In the genomic region with DNA sequence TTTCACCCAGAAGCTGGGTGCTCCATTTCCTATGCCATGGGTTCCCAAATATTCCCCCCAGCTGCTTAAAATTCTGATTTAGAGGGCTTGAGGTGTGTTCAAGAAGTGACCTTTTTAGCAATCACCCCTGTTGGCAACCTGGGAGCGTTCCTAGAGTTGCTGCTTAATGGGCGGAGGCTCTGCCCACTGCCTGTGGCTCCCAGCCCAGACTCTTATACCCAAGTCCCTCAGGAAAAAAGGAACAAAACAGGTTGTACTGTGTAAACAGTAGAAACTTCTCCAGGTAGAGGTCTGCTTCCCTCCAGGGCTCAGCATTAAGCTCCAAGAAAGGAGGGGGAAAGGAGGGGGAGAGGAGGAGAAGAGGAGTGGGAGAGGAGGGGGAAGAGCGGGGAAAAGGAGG, we compare ENCODE assay signal across 31 cellular contexts. TPM values are rescaled to one million over a fixed set of nuclear protein-coding genes. Genes with fewer than 3 reads are reported as not detected.
DNase-seq lines count a peak whose midpoint lies in the region; ATAC-seq and TF ChIP-seq lines count a peak whose summit lies in the region.
"Had no signal": no experiment of that assay in that cellular context is flagged by ENCODE, and none has a peak within 500 bp of the region (broad histone marks: within the 10 kb centered on the region; RNA-seq: fewer than 3 reads in every experiment).

No MANE protein-coding gene starts in this region.

- TF ChIP-seq POLR2A in breast epithelium (IDR thresholded peaks at IDR 0.05) = no peak

- no peaks in the 10 kb centered on the region for H4K20me1 ChIP-seq in mammary epithelial cell (ENCODE audit: insufficient read depth, low read length)

- H3K79me2 ChIP-seq in mammary epithelial cell (ENCODE audit: insufficient read depth, low read length) = no peaks in the 10 kb centered on the region

- TF ChIP-seq CTCF in breast epithelium (IDR thresholded peaks at IDR 0.05) (no peak), mammary epithelial cell (conservative IDR thresholded peaks at IDR 0.05 in 1 of 2, IDR thresholded peaks at IDR 0.05 in 1 of 2; ENCODE audit: extremely low read depth in 1 of 2, insufficient read depth in 1 of 2, low read depth in 1 of 2, low read length in 2 of 2) (no peak), brain microvascular endothelial cell (IDR thresholded peaks at IDR 0.05; ENCODE audit: low read depth, low read length, missing control alignments) (no peak)

- H3K4me2 ChIP-seq in mammary epithelial cell (ENCODE audit: insufficient read depth, low read depth, low read length) = no peak overlapping the region

- dilution Hi-C loops in mammary epithelial cell (cut with HindIII; ENCODE audit: low sequenced_read_pairs) = no loop called here

- no peak overlapping the region for H2AFZ ChIP-seq in mammary epithelial cell (ENCODE audit: low read depth, low read length)

- no peak overlapping the region for H3K9ac ChIP-seq in mammary epithelial cell (ENCODE audit: insufficient read depth, low read length)

- ATAC-seq in esophagus mucosa = peak; percentile 36
- no peak for ATAC-seq in SK-N-SH treated with all-trans-retinoic acid at 6 μM for 48 hours
- no peak for ATAC-seq in HG03469 (IDR thresholded peaks at IDR 0.05; ENCODE audit: unreplicated experiment)
- ATAC-seq: CD8-positive, alpha-beta T cell; T-cell had no signal

- H3K27ac ChIP-seq in breast epithelium (peak overlapping the region; percentile 80 to 88), mammary epithelial cell (ENCODE audit: insufficient read depth, low read depth, low read length) (no peak overlapping the region), brain microvascular endothelial cell (no peak overlapping the region)
- H3K27ac ChIP-seq: esophagus muscularis mucosa, Peyer's patch, SJSA1, testis had no signal

- intact Hi-C loops in breast epithelium (cut with DNase I; ENCODE audit: low total_unique reads) = no loop called here
- intact Hi-C loops in mammary epithelial cell (cut with micrococcal nuclease) = no loop called here
- intact Hi-C loops in posterior vena cava (cut with DNase I) = no loop called here

- H3K36me3 ChIP-seq in breast epithelium = no peaks in the 10 kb centered on the region
- H3K36me3 ChIP-seq in mammary epithelial cell (ENCODE audit: insufficient read depth, low read length) = no peaks in the 10 kb centered on the region
- no peaks in the 10 kb centered on the region for H3K36me3 ChIP-seq in brain microvascular endothelial cell (replicated peaks)
- H3K36me3 ChIP-seq: ascending aorta, esophagus muscularis mucosa, Peyer's patch, SJSA1 had no signal

- no peak overlapping the region for H3K4me3 ChIP-seq in breast epithelium
- no peak overlapping the region for H3K4me3 ChIP-seq in mammary epithelial cell (replicated peaks in 1 of 3; ENCODE audit: insufficient read depth in 1 of 3, low read depth in 2 of 3, low read length in 3 of 3)
- no peak overlapping the region for H3K4me3 ChIP-seq in brain microvascular endothelial cell (ENCODE audit: low read depth, low read length)
- H3K4me3 ChIP-seq: ascending aorta, esophagus muscularis mucosa, Peyer's patch, SJSA1, testis had no signal

- in situ Hi-C loops in mammary epithelial cell (cut with MboI; ENCODE audit: low sequenced_read_pairs in 2 of 2) (no loop called here), brain microvascular endothelial cell (cut with HindIII; ENCODE audit: low pct_ligation_motif_present, low sequenced_read_pairs) (no loop called here)

- no peaks in the 10 kb centered on the region for H3K9me3 ChIP-seq in breast epithelium
- no peaks in the 10 kb centered on the region for H3K9me3 ChIP-seq in mammary epithelial cell (replicated peaks; ENCODE audit: insufficient read depth, low read length)
- H3K9me3 ChIP-seq: ascending aorta, esophagus muscularis mucosa, Peyer's patch, SJSA1, testis had no signal

- DNase-seq in breast epithelium (ENCODE audit: low spot score in 2 of 2) (peak in 1 of 2 donors; percentile 84), mammary epithelial cell (no peak), posterior vena cava (ENCODE audit: low spot score) (peak; percentile 12), NCI-H1105 (lab: John Stamatoyannopoulos, UW) (no peak), brain microvascular endothelial cell (no peak)
- DNase-seq: activated CD4-positive, alpha-beta T cell treated with anti-CD3 and anti-CD28 coated beads, Interleukin-2, amount 10 ng/mL, durations not matched to agents 7 days and 5 days; activated gamma-delta T cell treated with Interleukin-2 at 50 U/mL for 16 hours; activated naive CD8-positive, alpha-beta T cell treated with anti-CD3 and anti-CD28 coated beads, Interleukin-2, amount 10 ng/mL, durations not matched to agents 7 days and 5 days; caudate nucleus; CD8-positive, alpha-beta T cell; cortex of kidney; DMS 273 treated with DMSO at 0.1 percent for 48 hours; foreskin fibroblast; head of caudate nucleus; KBM-7; NCI-H1105 treated with DMSO at 0.1 percent for 48 hours; NCI-H187 treated with DMSO at 0.1 percent for 48 hours; NCI-H524; nephron progenitor cell; small intestine; stimulated activated naive CD4-positive, alpha-beta T cell treated with Interleukin-2 at 50 U/mL for 16 hours; T-cell; testis had no signal

- whole genome bisulfite sequencing in mammary epithelial cell (ENCODE audit: low coverage, missing lambda C conversion rate) = 8% methylated on average over 3 of the region's 3 CpGs

- no TSS peak for BruUV-seq in mammary epithelial cell (replicated peaks; lab: Mats Ljungman, UMichigan)

- CTCF ChIA-PET in mammary epithelial cell (lab: Charles Lee; ENCODE audit: low non-redundant PET) = interaction anchor here (0.6 kb wide), 1 partner anchor 56 kb away, joined by 10 read pairs; no protein-coding TSS in a partner anchor

- H3K4me1 ChIP-seq in breast epithelium (peaks cover 0 to 12% of the 10 kb centered on the region in 2 donors), mammary epithelial cell (ENCODE audit: insufficient read depth, low read length) (no peaks in the 10 kb centered on the region)
- H3K4me1 ChIP-seq: esophagus muscularis mucosa, Peyer's patch, SJSA1, testis had no signal

- H3K27me3 ChIP-seq in breast epithelium (no peaks in the 10 kb centered on the region), mammary epithelial cell (ENCODE audit: insufficient read depth, low read length) (no peaks in the 10 kb centered on the region), brain microvascular endothelial cell (replicated peaks) (no peaks in the 10 kb centered on the region)
- H3K27me3 ChIP-seq: ascending aorta, esophagus muscularis mucosa, Peyer's patch, SJSA1, testis had no signal

TF ChIP-seq in SK-N-SH treated with all-trans-retinoic acid at 6 μM for 48 hours, 23 proteins besides CTCF, POLR2A, EP300 and RAD21:
- TF ChIP-seq ZNF70 (CRISPR knock-in tag; IDR thresholded peaks at IDR 0.05) = no peak
- no peak for TF ChIP-seq TCF4 (CRISPR knock-in tag; IDR thresholded peaks at IDR 0.05; ENCODE audit: borderline replicate concordance)
- no peak for TF ChIP-seq ZC3H10 (CRISPR knock-in tag; IDR thresholded peaks at IDR 0.05)
- TF ChIP-seq, protein P1, sequence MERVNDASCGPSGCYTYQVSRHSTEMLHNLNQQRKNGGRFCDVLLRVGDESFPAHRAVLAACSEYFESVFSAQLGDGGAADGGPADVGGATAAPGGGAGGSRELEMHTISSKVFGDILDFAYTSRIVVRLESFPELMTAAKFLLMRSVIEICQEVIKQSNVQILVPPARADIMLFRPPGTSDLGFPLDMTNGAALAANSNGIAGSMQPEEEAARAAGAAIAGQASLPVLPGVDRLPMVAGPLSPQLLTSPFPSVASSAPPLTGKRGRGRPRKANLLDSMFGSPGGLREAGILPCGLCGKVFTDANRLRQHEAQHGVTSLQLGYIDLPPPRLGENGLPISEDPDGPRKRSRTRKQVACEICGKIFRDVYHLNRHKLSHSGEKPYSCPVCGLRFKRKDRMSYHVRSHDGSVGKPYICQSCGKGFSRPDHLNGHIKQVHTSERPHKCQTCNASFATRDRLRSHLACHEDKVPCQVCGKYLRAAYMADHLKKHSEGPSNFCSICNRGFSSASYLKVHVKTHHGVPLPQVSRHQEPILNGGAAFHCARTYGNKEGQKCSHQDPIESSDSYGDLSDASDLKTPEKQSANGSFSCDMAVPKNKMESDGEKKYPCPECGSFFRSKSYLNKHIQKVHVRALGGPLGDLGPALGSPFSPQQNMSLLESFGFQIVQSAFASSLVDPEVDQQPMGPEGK (CRISPR knock-in tag; IDR thresholded peaks at IDR 0.05; ENCODE audit: borderline replicate concordance) = no peak
- TF ChIP-seq SNAI2 (CRISPR knock-in tag; IDR thresholded peaks at IDR 0.05) = no peak
- TF ChIP-seq, protein P2, sequence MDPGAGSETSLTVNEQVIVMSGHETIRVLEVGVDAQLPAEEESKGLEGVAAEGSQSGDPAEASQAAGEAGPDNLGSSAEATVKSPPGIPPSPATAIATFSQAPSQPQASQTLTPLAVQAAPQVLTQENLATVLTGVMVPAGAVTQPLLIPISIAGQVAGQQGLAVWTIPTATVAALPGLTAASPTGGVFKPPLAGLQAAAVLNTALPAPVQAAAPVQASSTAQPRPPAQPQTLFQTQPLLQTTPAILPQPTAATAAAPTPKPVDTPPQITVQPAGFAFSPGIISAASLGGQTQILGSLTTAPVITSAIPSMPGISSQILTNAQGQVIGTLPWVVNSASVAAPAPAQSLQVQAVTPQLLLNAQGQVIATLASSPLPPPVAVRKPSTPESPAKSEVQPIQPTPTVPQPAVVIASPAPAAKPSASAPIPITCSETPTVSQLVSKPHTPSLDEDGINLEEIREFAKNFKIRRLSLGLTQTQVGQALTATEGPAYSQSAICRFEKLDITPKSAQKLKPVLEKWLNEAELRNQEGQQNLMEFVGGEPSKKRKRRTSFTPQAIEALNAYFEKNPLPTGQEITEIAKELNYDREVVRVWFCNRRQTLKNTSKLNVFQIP (CRISPR knock-in tag; IDR thresholded peaks at IDR 0.05; ENCODE audit: borderline replicate concordance, low read depth) = no peak
TF ChIP-seq in SK-N-SH treated with all-trans-retinoic acid at 6 μM for 48 hours: peak in this region for 0.

RNA-seq across cellular contexts. Expression of a gene that starts 14.6 kb away (rescaled TPM):
- total RNA-seq in breast epithelium (10 to 100 TPM in 2 of 3 donors, 1 to 10 TPM in 1; 4.0 to 10.2 (median 10.2) TPM), mammary epithelial cell (under 1 TPM; 0.17 to 0.35 TPM), esophagus mucosa (1.1 TPM), posterior vena cava (10 to 100 TPM in 1 of 2 donors, 1 to 10 TPM in 1; 3.6 to 12.4 TPM)
- polyA plus RNA-seq in mammary epithelial cell = 0.11 TPM
- not detected for polyA minus RNA-seq in mammary epithelial cell
- total RNA-seq: MCF 10A had no signal

Comparison
In these comparisons a context has a peak if more than half of its experiments do, and no peak if none do; other contexts are left out.
1. H3K27ac ChIP-seq: peak in breast epithelium (2 of 2); none in mammary epithelial cell (single experiment) and brain microvascular endothelial cell (single experiment).